ENCODE assay signal across 8 cellular contexts in genomic region chr16:48499822-48500440, GRCh38.
DNase-seq lines count a peak whose midpoint lies in the region; TF ChIP-seq lines count a peak whose summit lies in the region.

No MANE protein-coding gene starts in this region.

- no peak for TF ChIP-seq CTCF in retinal pigment epithelial cell (conservative IDR thresholded peaks at IDR 0.05; ENCODE audit: low read depth, low read length)

- DNase-seq in Daoy (ENCODE audit: low read depth) = peak; percentile 12
- peak; percentile 35 for DNase-seq in SHP77 treated with DMSO at 0.1 percent for 48 hours (lab: John Stamatoyannopoulos, UW)
- peak; percentile 70 for DNase-seq in globus pallidus (ENCODE audit: low spot score)
- peak; percentile 95 for DNase-seq in retinal pigment epithelial cell (ENCODE audit: low read depth)
- no peak for DNase-seq in GM19238 (ENCODE audit: insufficient read length, low spot score)
- DNase-seq in activated CD4-positive, CD25-positive, alpha-beta regulatory T cell (lab: John Stamatoyannopoulos, UW) = no peak
- no peak for DNase-seq in activated naive CD4-positive, alpha-beta T cell treated with Interleukin-2 at 50 U/mL for 16 hours
- DNase-seq in NCI-H1417 treated with DMSO at 0.1 percent for 48 hours (lab: John Stamatoyannopoulos, UW) = no peak

- no peak overlapping the region for H3K4me3 ChIP-seq in retinal pigment epithelial cell (ENCODE audit: low read length)

Comparison
In these comparisons a context has a peak if more than half of its experiments do, and no peak if none do; other contexts are left out.
1. DNase-seq: peak in Daoy (single experiment), SHP77 treated with DMSO at 0.1 percent for 48 hours (single experiment), globus pallidus (single experiment) and retinal pigment epithelial cell (single experiment); none in GM19238 (single experiment), activated CD4-positive, CD25-positive, alpha-beta regulatory T cell (0 of 4), activated naive CD4-positive, alpha-beta T cell treated with Interleukin-2 at 50 U/mL for 16 hours (single experiment) and NCI-H1417 treated with DMSO at 0.1 percent for 48 hours (single experiment).